Comparison of ENCODE assay signal across 8 cellular contexts in genomic region chr10:110081914-110082313, GRCh38.
DNase-seq lines count a peak whose midpoint lies in the region; ATAC-seq, FAIRE-seq and TF ChIP-seq lines count a peak whose summit lies in the region.

No MANE protein-coding gene starts in this region.

- H3K36me3 Mint-ChIP-seq in activated T-helper 1 cell treated with anti-CD3 and anti-CD28 coated beads, Interleukin-12 subunit alpha, Interleukin-12 subunit beta, Interleukin-2, Interleukin-4 antibody, amounts not matched to agents 30 ng/mL and 10 ng/mL and 1 ng/mL, durations not matched to agents 14 hours and 24 hours and 36 hours (ENCODE audit: low read depth), result peaks cover 17% of the 10 kb centered on the region

- FAIRE-seq in A549 (lab: Jason Lieb, UNC), result no peak

- no peak for TF ChIP-seq POLR2A in A549 (IDR thresholded peaks at IDR 0.05; ENCODE audit: low read length)

- CTCF ChIA-PET in A549 (lab: Yijun Ruan, JAX), result interaction anchor here (1.3 kb wide), 1 partner anchor 21 kb away, joined by 3 read pairs; no protein-coding TSS in a partner anchor

- H3K27ac ChIP-seq in A549 (no peak overlapping the region), HL-60 (replicated peaks) (peak overlapping the region; percentile 65), ascending aorta (peak overlapping the region in 1 of 2 donors; percentile 1)

- H3K9me3 ChIP-seq in A549 (no peaks in the 10 kb centered on the region), ascending aorta (no peaks in the 10 kb centered on the region)

- no peak for TF ChIP-seq RAD21 in A549 (conservative IDR thresholded peaks at IDR 0.05 in 1 of 2, IDR thresholded peaks at IDR 0.05 in 1 of 2)

- H3K27me3 ChIP-seq in HL-60 (ENCODE audit: insufficient read depth, poor library complexity, severe bottlenecking) (no peaks in the 10 kb centered on the region), ascending aorta (no peaks in the 10 kb centered on the region)

- H3K27me3 Mint-ChIP-seq in activated T-helper 1 cell treated with anti-CD3 and anti-CD28 coated beads, Interleukin-12 subunit alpha, Interleukin-12 subunit beta, Interleukin-2, Interleukin-4 antibody, amounts not matched to agents 30 ng/mL and 10 ng/mL and 1 ng/mL, durations not matched to agents 14 hours and 24 hours and 36 hours (ENCODE audit: insufficient read depth), result no peaks in the 10 kb centered on the region
- H3K27me3 Mint-ChIP-seq in stimulated activated naive CD8-positive, alpha-beta T cell treated with anti-CD3 and anti-CD28 coated beads, Interleukin-15, amount 100 ng/mL, for 72 hours, result no peaks in the 10 kb centered on the region

- TF ChIP-seq CTCF in A549 (IDR thresholded peaks at IDR 0.05), result no peak
- TF ChIP-seq CTCF in HL-60 (IDR thresholded peaks at IDR 0.05; ENCODE audit: insufficient read depth, low read length), result no peak
- TF ChIP-seq CTCF in ascending aorta (IDR thresholded peaks at IDR 0.05), result no peak

- peak overlapping the region; percentile 45 for H3K4me2 ChIP-seq in A549

- intact Hi-C loops in activated T-helper 1 cell treated with anti-CD3 and anti-CD28 coated beads, Interleukin-12 subunit alpha, Interleukin-12 subunit beta, Interleukin-2, Interleukin-4 antibody, amounts not matched to agents 30 ng/mL and 10 ng/mL and 1 ng/mL, durations not matched to agents 14 hours and 24 hours and 36 hours (cut with micrococcal nuclease), result loop anchor here (1.0 to 2.0 kb wide), 2 partner anchors 8 to 13 kb away; no protein-coding TSS in a partner anchor
- intact Hi-C loops in ascending aorta (cut with DNase I), result no loop called here

- H3K4me1 ChIP-seq in A549 (peaks cover 40% of the 10 kb centered on the region), ascending aorta (peaks cover 5 to 23% of the 10 kb centered on the region in 2 donors)

- 29% methylated on average over 3 of the region's 3 CpGs for WGBS in A549 (ENCODE audit: missing lambda C conversion rate)

- TF ChIP-seq EP300 in A549 (IDR thresholded peaks at IDR 0.05), result no peak

- H3K36me3 ChIP-seq in ascending aorta, result no peaks in the 10 kb centered on the region

- H3K4me3 Mint-ChIP-seq in activated T-helper 1 cell treated with anti-CD3 and anti-CD28 coated beads, Interleukin-12 subunit alpha, Interleukin-12 subunit beta, Interleukin-2, Interleukin-4 antibody, amounts not matched to agents 30 ng/mL and 10 ng/mL and 1 ng/mL, durations not matched to agents 14 hours and 24 hours and 36 hours, result peak overlapping the region; percentile 37
- H3K4me3 Mint-ChIP-seq in stimulated activated naive CD8-positive, alpha-beta T cell treated with anti-CD3 and anti-CD28 coated beads, Interleukin-15, amount 100 ng/mL, for 72 hours, result peak overlapping the region; percentile 45

- H3K4me3 ChIP-seq in A549, result no peak overlapping the region
- no peak overlapping the region for H3K4me3 ChIP-seq in HL-60 (replicated peaks; ENCODE audit: insufficient read depth, low read length)
- no peak overlapping the region for H3K4me3 ChIP-seq in ascending aorta

- peaks cover 5% of the 10 kb centered on the region for H3K9me3 Mint-ChIP-seq in activated T-helper 1 cell treated with anti-CD3 and anti-CD28 coated beads, Interleukin-12 subunit alpha, Interleukin-12 subunit beta, Interleukin-2, Interleukin-4 antibody, amounts not matched to agents 30 ng/mL and 10 ng/mL and 1 ng/mL, durations not matched to agents 14 hours and 24 hours and 36 hours
- H3K9me3 Mint-ChIP-seq in stimulated activated naive CD8-positive, alpha-beta T cell treated with anti-CD3 and anti-CD28 coated beads, Interleukin-15, amount 100 ng/mL, for 72 hours, result peaks cover 0 to 7% of the 10 kb centered on the region in 2 donors

- H3K4me1 Mint-ChIP-seq in activated T-helper 1 cell treated with anti-CD3 and anti-CD28 coated beads, Interleukin-12 subunit alpha, Interleukin-12 subunit beta, Interleukin-2, Interleukin-4 antibody, amounts not matched to agents 30 ng/mL and 10 ng/mL and 1 ng/mL, durations not matched to agents 14 hours and 24 hours and 36 hours (ENCODE audit: low read depth), result peaks cover 87% of the 10 kb centered on the region
- H3K4me1 Mint-ChIP-seq in stimulated activated naive CD8-positive, alpha-beta T cell treated with anti-CD3 and anti-CD28 coated beads, Interleukin-15, amount 100 ng/mL, for 72 hours, result peaks cover 94% of the 10 kb centered on the region

- peak overlapping the region; percentile 71 for H3K27ac Mint-ChIP-seq in activated T-helper 1 cell treated with anti-CD3 and anti-CD28 coated beads, Interleukin-12 subunit alpha, Interleukin-12 subunit beta, Interleukin-2, Interleukin-4 antibody, amounts not matched to agents 30 ng/mL and 10 ng/mL and 1 ng/mL, durations not matched to agents 14 hours and 24 hours and 36 hours
- peak overlapping the region; percentile 76 for H3K27ac Mint-ChIP-seq in stimulated activated naive CD8-positive, alpha-beta T cell treated with anti-CD3 and anti-CD28 coated beads, Interleukin-15, amount 100 ng/mL, for 72 hours

- ATAC-seq in A549, result peak; percentile 19 to 80; a peak in 3 of 6 replicates
- ATAC-seq in stimulated activated naive CD8-positive, alpha-beta T cell treated with anti-CD3 and anti-CD28 coated beads, Interleukin-15, amount 100 ng/mL, for 72 hours, result no peak

- POLR2A ChIA-PET in A549 (lab: Yijun Ruan, JAX), result no interaction called here

- DNase-seq in A549 (ENCODE audit: low read depth in 1 of 2, low spot score in 1 of 2), result peak; percentile 23 to 54
- DNase-seq in HL-60 (ENCODE audit: low read depth in 1 of 2, low spot score in 1 of 2), result peak in 1 of 2 experiments; percentile 81
- no peak for DNase-seq in activated T-helper 1 cell treated with anti-CD3 and anti-CD28 coated beads, Interleukin-12 subunit alpha, Interleukin-12 subunit beta, Interleukin-2, Interleukin-4 antibody, amounts not matched to agents 30 ng/mL and 10 ng/mL and 1 ng/mL, durations not matched to agents 14 hours and 24 hours and 36 hours (ENCODE audit: low spot score)
- peak; percentile 57 to 75 for DNase-seq in hippocampal formation (lab: John Stamatoyannopoulos, UW)
- DNase-seq in stimulated activated naive CD8-positive, alpha-beta T cell treated with anti-CD3 and anti-CD28 coated beads, Interleukin-15, amount 100 ng/mL, for 72 hours, result no peak
- no peak for DNase-seq in ascending aorta (ENCODE audit: low spot score in 2 of 2)
- no peak for DNase-seq in activated CD4-positive, CD25-positive, alpha-beta regulatory T cell treated with anti-CD3 and anti-CD28 coated beads, Interleukin-2, amount 50 U/mL, for 72 hours
- no peak for DNase-seq in amniotic stem cell (lab: John Stamatoyannopoulos, UW)

TF ChIP-seq in A549, 52 proteins besides CTCF, POLR2A, EP300 and RAD21:
- TF ChIP-seq, protein P1, sequence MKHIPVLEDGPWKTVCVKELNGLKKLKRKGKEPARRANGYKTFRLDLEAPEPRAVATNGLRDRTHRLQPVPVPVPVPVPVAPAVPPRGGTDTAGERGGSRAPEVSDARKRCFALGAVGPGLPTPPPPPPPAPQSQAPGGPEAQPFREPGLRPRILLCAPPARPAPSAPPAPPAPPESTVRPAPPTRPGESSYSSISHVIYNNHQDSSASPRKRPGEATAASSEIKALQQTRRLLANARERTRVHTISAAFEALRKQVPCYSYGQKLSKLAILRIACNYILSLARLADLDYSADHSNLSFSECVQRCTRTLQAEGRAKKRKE (CRISPR knock-in tag; IDR thresholded peaks at IDR 0.05; ENCODE audit: low read depth), result no peak
- TF ChIP-seq RNF2 (IDR thresholded peaks at IDR 0.05; ENCODE audit: borderline replicate concordance, low read depth) (no peak), JUNB (IDR thresholded peaks at IDR 0.05) (0 out of 2 replicates have a peak, but pooled peaks have one; percentile 14), FOSL2 (IDR thresholded peaks at IDR 0.05) (no peak), FOSL2 (CRISPR knock-in tag; IDR thresholded peaks at IDR 0.05) (peak; percentile 57), RCOR1 (IDR thresholded peaks at IDR 0.05; ENCODE audit: low read depth, low read length) (no peak), GATA3 (IDR thresholded peaks at IDR 0.05; ENCODE audit: borderline replicate concordance) (peak; percentile 36; the same call in 1 of the 2 replicates)
- TF ChIP-seq, protein P2, sequence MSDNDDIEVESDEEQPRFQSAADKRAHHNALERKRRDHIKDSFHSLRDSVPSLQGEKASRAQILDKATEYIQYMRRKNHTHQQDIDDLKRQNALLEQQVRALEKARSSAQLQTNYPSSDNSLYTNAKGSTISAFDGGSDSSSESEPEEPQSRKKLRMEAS (IDR thresholded peaks at IDR 0.05), result no peak

Comparison
In these comparisons a context has a peak if more than half of its experiments do, and no peak if none do; other contexts are left out.
1. DNase-seq: peak in A549 (2 of 2) and hippocampal formation (2 of 2); none in activated T-helper 1 cell treated with anti-CD3 and anti-CD28 coated beads, Interleukin-12 subunit alpha, Interleukin-12 subunit beta, Interleukin-2, Interleukin-4 antibody, amounts not matched to agents 30 ng/mL and 10 ng/mL and 1 ng/mL, durations not matched to agents 14 hours and 24 hours and 36 hours (single experiment), stimulated activated naive CD8-positive, alpha-beta T cell treated with anti-CD3 and anti-CD28 coated beads, Interleukin-15, amount 100 ng/mL, for 72 hours (0 of 2), ascending aorta (0 of 2), activated CD4-positive, CD25-positive, alpha-beta regulatory T cell treated with anti-CD3 and anti-CD28 coated beads, Interleukin-2, amount 50 U/mL, for 72 hours (single experiment) and amniotic stem cell (single experiment).